8 cellular contexts compared by ENCODE assay signal in genomic region chr1:51236548-51237312, GRCh38. TPM values are rescaled to one million over a fixed set of nuclear protein-coding genes. Genes with fewer than 3 reads are reported as not detected.
DNase-seq lines count a peak whose midpoint lies in the region; ATAC-seq and TF ChIP-seq lines count a peak whose summit lies in the region.

No MANE protein-coding gene starts in this region.

- H3K9me3 ChIP-seq in OCI-LY1 (ENCODE audit: low read length) (no peaks in the 10 kb centered on the region), gastroesophageal sphincter (no peaks in the 10 kb centered on the region), upper lobe of left lung (no peaks in the 10 kb centered on the region)

- WGBS in gastroesophageal sphincter (ENCODE audit: low coverage in 1 of 2), 2 donors = 0% methylated on average over 1 to 5 of the region's 49 CpGs
- WGBS in upper lobe of left lung, 2 donors = 1 to 3% methylated on average over 23 to 26 of the region's 49 CpGs

- H3K36me3 ChIP-seq in OCI-LY1 (ENCODE audit: insufficient read depth, low read length) (no peaks in the 10 kb centered on the region), gastroesophageal sphincter (no peaks in the 10 kb centered on the region), upper lobe of left lung (no peaks in the 10 kb centered on the region)

- H3K79me2 ChIP-seq in OCI-LY1 (ENCODE audit: insufficient read depth, low read length) = no peaks in the 10 kb centered on the region

- ATAC-seq in HG03097 (IDR thresholded peaks at IDR 0.05; ENCODE audit: low FRiP score, unreplicated experiment) = peak; percentile 7
- peak; percentile 31 for ATAC-seq in gastroesophageal sphincter
- ATAC-seq in upper lobe of left lung (ENCODE audit: low FRiP score in 2 of 2) = peak; percentile 47 to 52

- H3K27ac ChIP-seq in OCI-LY1 (ENCODE audit: low read depth, low read length, poor library complexity, severe bottlenecking) (no peak overlapping the region), gastroesophageal sphincter (peak overlapping the region; percentile 80 to 97 (median 94)), upper lobe of left lung (peak overlapping the region; percentile 88 to 99 (median 95))

- H3K9ac ChIP-seq in OCI-LY1 (ENCODE audit: low read length) = peak overlapping the region; percentile 77

- peak overlapping the region; percentile 79 for H3K4me2 ChIP-seq in OCI-LY1 (ENCODE audit: low read length)

- TF ChIP-seq POLR2A in gastroesophageal sphincter (IDR thresholded peaks at IDR 0.05) (no peak), upper lobe of left lung (IDR thresholded peaks at IDR 0.05) (no peak)

- no peak overlapping the region for H2AFZ ChIP-seq in OCI-LY1 (ENCODE audit: low read length)

- H3K27me3 ChIP-seq in OCI-LY1 (ENCODE audit: insufficient read depth, low read length) (no peaks in the 10 kb centered on the region), gastroesophageal sphincter (no peaks in the 10 kb centered on the region), upper lobe of left lung (no peaks in the 10 kb centered on the region)

- TF ChIP-seq CTCF in OCI-LY1 (IDR thresholded peaks at IDR 0.05; ENCODE audit: low read length) (no peak), gastroesophageal sphincter (IDR thresholded peaks at IDR 0.05) (no peak), upper lobe of left lung (IDR thresholded peaks at IDR 0.05) (no peak)

- H3F3A ChIP-seq in OCI-LY1 (ENCODE audit: insufficient read depth, low read length) = no peaks in the 10 kb centered on the region

- peak overlapping the region; percentile 92 for H3K4me3 ChIP-seq in OCI-LY1 (ENCODE audit: low read depth, low read length, poor library complexity, severe bottlenecking)
- peak overlapping the region; percentile 96 for H3K4me3 ChIP-seq in gastroesophageal sphincter
- H3K4me3 ChIP-seq in upper lobe of left lung = peak overlapping the region; percentile 66 to 93 (median 86)

- TF ChIP-seq EP300 in gastroesophageal sphincter (IDR thresholded peaks at IDR 0.05) = no peak
- TF ChIP-seq EP300 in upper lobe of left lung (IDR thresholded peaks at IDR 0.05) = no peak

- peaks cover 32% of the 10 kb centered on the region for H3K4me1 ChIP-seq in OCI-LY1 (ENCODE audit: insufficient read depth, low read length, severe bottlenecking)
- peaks cover 2 to 57% (median 14%) of the 10 kb centered on the region in 3 donors for H3K4me1 ChIP-seq in gastroesophageal sphincter
- H3K4me1 ChIP-seq in upper lobe of left lung = peaks cover 29 to 57% (median 38%) of the 10 kb centered on the region in 4 donors

- H3K9me2 ChIP-seq in OCI-LY1 (ENCODE audit: low read depth, low read length) = no peaks in the 10 kb centered on the region

- peak; percentile 35 to 64 for DNase-seq in NCI-H524 (lab: John Stamatoyannopoulos, UW)
- no peak for DNase-seq in NCI-H524 treated with DMSO at 0.1 percent for 48 hours (lab: John Stamatoyannopoulos, UW)
- peak; percentile 28 for DNase-seq in activated effector memory CD4-positive, alpha-beta T cell treated with Interleukin-2 at 50 U/mL for 16 hours
- DNase-seq in nucleus accumbens (lab: John Stamatoyannopoulos, UW) = peak in 47 of 56 donors; percentile 16 to 73 (median 52)
- peak in 1 of 2 donors; percentile 61 for DNase-seq in upper lobe of left lung

- H4K20me1 ChIP-seq in OCI-LY1 (ENCODE audit: insufficient read depth, low read length) = no peaks in the 10 kb centered on the region

RNA-seq across cellular contexts. Expression of gene RNF11, which starts 0.7 kb away (rescaled TPM):
- total RNA-seq in gastroesophageal sphincter (100 to 1,000 TPM in 3 of 4 donors, 10 to 100 TPM in 1; 96.7 to 156 (median 118) TPM), upper lobe of left lung (100 to 1,000 TPM in 1 of 6 donors, 10 to 100 TPM in 5; 26.2 to 125 (median 78.8) TPM)
